20 cellular contexts compared by ENCODE assay signal in the genomic region with DNA sequence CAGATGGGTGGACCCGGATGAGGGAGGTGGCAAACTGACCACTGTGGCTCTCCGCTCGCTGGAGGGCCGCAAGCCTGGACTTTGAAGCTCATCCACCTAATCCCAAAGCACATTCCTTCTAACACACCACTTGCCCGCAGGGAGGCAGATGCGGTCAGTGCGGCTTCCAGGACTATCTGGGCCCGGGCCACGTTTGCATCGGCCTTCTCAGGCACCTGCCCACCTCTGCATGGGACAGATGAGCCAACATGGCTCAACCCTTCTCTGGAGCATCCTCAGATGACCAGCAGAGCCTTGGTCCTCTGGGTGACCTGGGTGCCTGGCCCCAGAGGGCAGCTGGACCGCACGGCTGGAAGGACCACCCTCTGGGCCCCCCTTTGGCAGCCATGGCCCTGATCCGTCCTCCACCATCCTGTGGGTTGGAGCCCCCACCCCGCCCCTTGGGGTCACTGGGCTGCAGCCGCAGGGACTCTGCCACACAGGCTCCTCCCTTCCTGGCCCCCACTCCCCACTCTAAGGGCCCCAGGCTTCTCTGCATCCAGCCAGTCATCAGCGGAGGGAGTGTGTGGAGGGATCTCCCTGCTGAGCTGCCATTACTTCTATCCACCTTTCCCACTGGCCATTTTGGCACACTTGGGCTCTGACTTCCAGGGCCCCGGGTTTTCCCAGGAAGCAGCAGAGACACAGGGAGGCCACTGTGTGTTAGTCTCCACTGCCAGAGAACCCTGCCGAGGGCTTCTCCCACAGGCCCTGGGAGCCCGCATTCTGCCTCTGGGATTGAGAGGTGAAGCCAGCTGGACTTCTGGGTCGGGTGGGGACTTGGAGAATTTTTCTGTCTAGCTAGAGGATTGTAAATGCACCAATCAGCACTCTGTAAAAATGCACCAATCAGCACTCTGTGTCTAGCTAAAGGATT.
"Had no signal": no experiment of that assay in that cellular context is flagged by ENCODE, and none has a peak within 500 bp of the region (broad histone marks: within the 10 kb centered on the region; RNA-seq: fewer than 3 reads in every experiment).

No MANE protein-coding gene starts in this region.

- ATAC-seq: heart left ventricle; left lobe of liver; sciatic nerve; stimulated activated naive B cell treated with anti-CD40 and anti-IgM and Interleukin-4, amounts not matched to agents 10 μg/mL and 1 μg/mL and 100 μg/mL, for 72 hours; stimulated activated naive CD8-positive, alpha-beta T cell treated with anti-CD3 and anti-CD28 coated beads, Interleukin-15, amount 100 ng/mL, for 72 hours had no signal

- H3K27ac ChIP-seq: coronary artery, heart left ventricle, thoracic aorta, transverse colon had no signal

- DNase-seq: effector CD4-positive, alpha-beta T cell; endodermal cell; erythroblast; foreskin melanocyte; hippocampal formation; kidney glomerular epithelial cell; mesenchymal stem cell; naive B cell; stimulated activated CD4-positive, alpha-beta T cell treated with anti-CD3 and anti-CD28 coated beads, Interleukin-2, amount 100 ng/mL, for 24 hours; stimulated activated CD4-positive, alpha-beta T cell treated with anti-CD3 and anti-CD28 coated beads, Interleukin-4, amount 100 ng/mL, for 4 hours; stimulated activated naive B cell treated with anti-CD40 and anti-IgM and Interleukin-4, amounts not matched to agents 10 μg/mL and 1 μg/mL and 100 μg/mL, for 72 hours; stimulated activated naive CD8-positive, alpha-beta T cell treated with anti-CD3 and anti-CD28 coated beads, Interleukin-15, amount 100 ng/mL, for 72 hours; transverse colon had no signal

- H3K4me3 ChIP-seq: coronary artery, heart left ventricle, lung, thoracic aorta, transverse colon had no signal

- FAIRE-seq: endothelial cell of umbilical vein had no signal

- H3K27me3 ChIP-seq: heart left ventricle, transverse colon had no signal

- H3K9me3 ChIP-seq: heart left ventricle, thoracic aorta, transverse colon had no signal
